ENCODE assay signal across 8 cellular contexts in the genomic region with DNA sequence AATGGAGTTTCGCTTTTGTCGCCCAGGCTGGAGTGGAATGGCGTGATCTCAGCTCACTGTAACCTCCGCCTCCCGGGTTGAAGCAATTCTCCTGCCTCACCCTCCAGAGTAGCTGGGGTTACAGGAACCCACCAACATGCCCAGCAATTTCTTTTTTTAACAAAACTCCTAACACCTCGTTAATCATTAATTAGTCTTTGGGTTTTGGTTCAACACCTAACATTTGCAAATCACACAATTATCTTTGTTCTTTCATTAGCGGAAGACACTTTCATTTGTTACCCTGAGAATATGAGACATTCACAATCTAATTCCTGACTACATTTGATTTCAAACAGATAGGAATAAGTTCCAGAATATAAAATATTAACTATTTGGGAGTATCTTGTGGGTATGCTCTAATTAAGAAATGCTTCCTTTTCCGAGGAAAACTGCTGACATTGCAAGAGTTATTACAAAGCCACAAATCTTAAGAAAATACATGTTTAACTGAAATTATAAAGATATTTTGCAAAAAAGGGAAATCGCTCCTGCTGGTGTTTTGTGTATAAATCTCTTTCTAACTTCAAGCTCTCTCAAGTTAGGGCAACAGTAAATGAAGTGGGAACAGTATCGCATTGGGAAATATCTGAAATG. TPM values are rescaled to one million over a fixed set of nuclear protein-coding genes. Genes with fewer than 3 reads are reported as not detected.
DNase-seq lines count a peak whose midpoint lies in the region; ATAC-seq and TF ChIP-seq lines count a peak whose summit lies in the region.

No MANE protein-coding gene starts in this region.

- H3K4me2 ChIP-seq in GM23248 (ENCODE audit: unreplicated experiment): peak overlapping the region; percentile 84
- H3K4me2 ChIP-seq in hepatocyte: peak overlapping the region; percentile 75

- no peak for TF ChIP-seq CTCF in WERI-Rb-1 (IDR thresholded peaks at IDR 0.05; ENCODE audit: low read depth, low read length)
- TF ChIP-seq CTCF in hepatocyte (IDR thresholded peaks at IDR 0.05; ENCODE audit: poor library complexity): no peak

- DNase-seq in GM23248: no peak
- no peak for DNase-seq in WERI-Rb-1
- no peak for DNase-seq in hepatocyte (ENCODE audit: low spot score)
- no peak for DNase-seq in SW 1271 (lab: John Stamatoyannopoulos, UW)
- DNase-seq in NOMO-1 treated with dmso at 0.1 percent for 144 hours (lab: John Stamatoyannopoulos, UW; ENCODE audit: unreplicated experiment): no peak
- DNase-seq in AG08395 (ENCODE audit: low spot score): no peak

- WGBS in GM23248 (ENCODE audit: low coverage in 1 of 2, low lambda C conversion rate in 2 of 2, missing lambda C conversion rate in 2 of 2), 2 experiments: 78 to 80% methylated on average over 10 of the region's 10 CpGs
- 93% methylated on average over 10 of the region's 10 CpGs for WGBS in hepatocyte (ENCODE audit: low lambda C conversion rate, missing lambda C conversion rate)

- H3K36me3 ChIP-seq in GM23248 (ENCODE audit: low read depth) (peaks cover 9% of the 10 kb centered on the region), WERI-Rb-1 (peaks cover 23% of the 10 kb centered on the region), hepatocyte (replicated peaks; ENCODE audit: insufficient read depth, low read depth) (no peaks in the 10 kb centered on the region)

- H3K9me2 ChIP-seq in GM23248 (ENCODE audit: insufficient read depth) (no peaks in the 10 kb centered on the region), hepatocyte (replicated peaks; ENCODE audit: insufficient read depth) (no peaks in the 10 kb centered on the region)

- no peaks in the 10 kb centered on the region for H3K9me3 ChIP-seq in GM23248 (ENCODE audit: low read depth)
- H3K9me3 ChIP-seq in WERI-Rb-1 (ENCODE audit: severe bottlenecking): peaks cover 2% of the 10 kb centered on the region
- no peaks in the 10 kb centered on the region for H3K9me3 ChIP-seq in hepatocyte (ENCODE audit: low read depth)

- H3K4me3 ChIP-seq in GM23248 (peak overlapping the region; percentile 93), WERI-Rb-1 (ENCODE audit: low read depth, low read length) (peak overlapping the region; percentile 87), hepatocyte (peak overlapping the region; percentile 42), skin epidermis (peak overlapping the region; percentile 76 to 92 (median 80))

- H2AFZ ChIP-seq in GM23248 (peak overlapping the region; percentile 90), hepatocyte (peak overlapping the region; percentile 70)

- peaks cover 47% of the 10 kb centered on the region for H3K79me2 ChIP-seq in GM23248 (ENCODE audit: insufficient read depth)
- H3K79me2 ChIP-seq in hepatocyte: peaks cover 33% of the 10 kb centered on the region

- H3F3A ChIP-seq in GM23248 (ENCODE audit: insufficient read depth): peaks cover 10% of the 10 kb centered on the region; the same call in 1 of the 2 replicates

- H3K27ac ChIP-seq in GM23248 (no peak overlapping the region), WERI-Rb-1 (no peak overlapping the region; the same call in 1 of the 2 replicates), hepatocyte (peak overlapping the region; percentile 92), skin epidermis (peak overlapping the region in 13 of 21 experiments; percentile 87 to 97 (median 95))

- in situ Hi-C loops in GM23248 (cut with MboI): no loop called here

- H3K9ac ChIP-seq in GM23248: peak overlapping the region; percentile 95

- H3K27me3 ChIP-seq in GM23248 (replicated peaks; ENCODE audit: insufficient read depth): no peaks in the 10 kb centered on the region
- H3K27me3 ChIP-seq in WERI-Rb-1 (ENCODE audit: insufficient read depth, low read depth, severe bottlenecking): no peaks in the 10 kb centered on the region
- H3K27me3 ChIP-seq in hepatocyte: no peaks in the 10 kb centered on the region

- no peaks in the 10 kb centered on the region for H4K20me1 ChIP-seq in GM23248 (ENCODE audit: insufficient read depth)
- no peaks in the 10 kb centered on the region for H4K20me1 ChIP-seq in hepatocyte (ENCODE audit: insufficient read depth, poor library complexity, severe bottlenecking)

- H3K4me1 ChIP-seq in GM23248 (ENCODE audit: insufficient read depth) (peaks cover 30% of the 10 kb centered on the region), hepatocyte (ENCODE audit: insufficient read depth) (peaks cover 12% of the 10 kb centered on the region)

- ATAC-seq in HG03097 (IDR thresholded peaks at IDR 0.05; ENCODE audit: low FRiP score, unreplicated experiment): no peak

RNA-seq across cellular contexts. Expression of gene LSM8, which starts 1.2 kb away (rescaled TPM):
- 25.7 and 39.1 TPM in 2 replicates for total RNA-seq in GM23248 (2014; rRNA removed; shearing (Covaris generic))
- 47.2 and 59.6 TPM in 2 replicates for polyA plus RNA-seq in GM23248 (2016; fragmentation: Nextera tagmentation; extraction: Ambion mirVana)
- total RNA-seq in hepatocyte: 39.1 and 43.9 TPM in 2 replicates
- 34.4 and 44.4 TPM in 2 replicates for polyA plus RNA-seq in hepatocyte

RNA-seq across cellular contexts. Expression of gene ANKRD7, which starts 41.8 kb away (rescaled TPM):
- 0.25 TPM in 1 of 2 replicates, not detected in the other for total RNA-seq in GM23248 (2014; rRNA removed; shearing (Covaris generic))
- polyA plus RNA-seq in GM23248 (2016; fragmentation: Nextera tagmentation; extraction: Ambion mirVana): 1.3 and 1.6 TPM in 2 replicates
- 0.10 TPM in 1 of 2 replicates, not detected in the other for total RNA-seq in hepatocyte
- polyA plus RNA-seq in hepatocyte: 0.34 TPM in 1 of 2 replicates, not detected in the other

Comparison
In these comparisons a context has a peak if more than half of its experiments do, and no peak if none do; other contexts are left out.
1. H3K27ac ChIP-seq: peak in hepatocyte (single experiment) and skin epidermis (13 of 21); none in GM23248 (single experiment) and WERI-Rb-1 (single experiment).
2. H3K4me3 ChIP-seq: peak in every context shown above with its lines; median percentile 93 in GM23248; 87 in WERI-Rb-1; 80 in skin epidermis; 42 in hepatocyte.